Comparison of ENCODE assay signal across 9 cellular contexts in genomic region chr16:72989203-72989991, GRCh38. TPM values are rescaled to one million over a fixed set of nuclear protein-coding genes. Genes with fewer than 3 reads are reported as not detected.
DNase-seq lines count a peak whose midpoint lies in the region; ATAC-seq and TF ChIP-seq lines count a peak whose summit lies in the region.
"Had no signal": no experiment of that assay in that cellular context is flagged by ENCODE, and none has a peak within 500 bp of the region (broad histone marks: within the 10 kb centered on the region; RNA-seq: fewer than 3 reads in every experiment).

No MANE protein-coding gene starts in this region.

- POLR2A ChIA-PET in activated CD8-positive, alpha-beta T cell treated with anti-CD3 and anti-CD28 coated beads for 36 hours (lab: Charles Lee): interaction anchor here (1.1 kb wide), 1 partner anchor 11 kb away, joined by 4 read pairs; no protein-coding TSS in a partner anchor

- H3K4me1 ChIP-seq in breast epithelium: no peaks in the 10 kb centered on the region
- peaks cover 9% of the 10 kb centered on the region for H3K4me1 ChIP-seq in urinary bladder (ENCODE audit: insufficient read depth)

- WGBS in urinary bladder: 68% methylated on average over 9 of the region's 9 CpGs

- TF ChIP-seq POLR2A in breast epithelium (IDR thresholded peaks at IDR 0.05): no peak

- H3K4me1 Mint-ChIP-seq in activated CD8-positive, alpha-beta T cell treated with anti-CD3 and anti-CD28 coated beads for 36 hours (ENCODE audit: low read depth): no peaks in the 10 kb centered on the region

- H3K4me3 Mint-ChIP-seq in activated CD8-positive, alpha-beta T cell treated with anti-CD3 and anti-CD28 coated beads for 36 hours: no peak overlapping the region

- H3K27ac Mint-ChIP-seq in activated CD8-positive, alpha-beta T cell treated with anti-CD3 and anti-CD28 coated beads for 36 hours: no peak overlapping the region

- TF ChIP-seq CTCF in breast epithelium (IDR thresholded peaks at IDR 0.05): no peak
- no peak for TF ChIP-seq CTCF in activated CD8-positive, alpha-beta T cell treated with anti-CD3 and anti-CD28 coated beads for 36 hours (IDR thresholded peaks at IDR 0.05)

- H3K4me3 ChIP-seq in breast epithelium: peak overlapping the region in 2 of 3 donors; percentile 10 to 39
- no peak overlapping the region for H3K4me3 ChIP-seq in urinary bladder (ENCODE audit: low read depth, low read length)

- DNase-seq in DMS79 treated with DMSO at 0.1 percent for 48 hours (lab: John Stamatoyannopoulos, UW) (peak; percentile 5), DMS79 (lab: John Stamatoyannopoulos, UW) (no peak), breast epithelium (ENCODE audit: low spot score in 2 of 2) (no peak), lung microvascular endothelial cell (ENCODE audit: low read depth in 2 of 2) (peak; percentile 24 to 57), AML-193 (lab: John Stamatoyannopoulos, UW) (no peak)
- DNase-seq in stimulated activated CD4-positive, alpha-beta T cell treated with anti-CD3 and anti-CD28 coated beads, Interleukin-1b, Interleukin-23, amount 100 ng/mL, for 48 hours: no peak
- no peak for DNase-seq in activated CD8-positive, alpha-beta T cell treated with anti-CD3 and anti-CD28 coated beads for 36 hours
- DNase-seq: NCI-H345 had no signal

- H3K27ac ChIP-seq in breast epithelium (peak overlapping the region; percentile 70 to 80), urinary bladder (ENCODE audit: low read depth) (peak overlapping the region; percentile 68)

- no peaks in the 10 kb centered on the region for H3K36me3 Mint-ChIP-seq in activated CD8-positive, alpha-beta T cell treated with anti-CD3 and anti-CD28 coated beads for 36 hours (ENCODE audit: low read depth)

- intact Hi-C loops in breast epithelium (cut with DNase I; ENCODE audit: low total_unique reads): no loop called here
- intact Hi-C loops in activated CD8-positive, alpha-beta T cell treated with anti-CD3 and anti-CD28 coated beads for 36 hours (cut with micrococcal nuclease): no loop called here

- no peaks in the 10 kb centered on the region for H3K9me3 ChIP-seq in breast epithelium

- no peak for ATAC-seq in activated CD8-positive, alpha-beta T cell treated with anti-CD3 and anti-CD28 coated beads for 36 hours

- H3K9me3 Mint-ChIP-seq in activated CD8-positive, alpha-beta T cell treated with anti-CD3 and anti-CD28 coated beads for 36 hours: no peaks in the 10 kb centered on the region

- CTCF ChIA-PET in activated CD8-positive, alpha-beta T cell treated with anti-CD3 and anti-CD28 coated beads for 36 hours (lab: Charles Lee): no interaction called here

- H3K27me3 ChIP-seq in breast epithelium: no peaks in the 10 kb centered on the region

- no peaks in the 10 kb centered on the region for H3K27me3 Mint-ChIP-seq in activated CD8-positive, alpha-beta T cell treated with anti-CD3 and anti-CD28 coated beads for 36 hours

- no peaks in the 10 kb centered on the region for H3K36me3 ChIP-seq in breast epithelium
- no peaks in the 10 kb centered on the region for H3K36me3 ChIP-seq in urinary bladder (ENCODE audit: insufficient read depth)

RNA-seq across cellular contexts. Expression of gene ZFHX3, which starts 58.5 kb away (rescaled TPM):
- 10 to 100 TPM; 10.8 to 36.0 (median 11.8) TPM for total RNA-seq in breast epithelium
- total RNA-seq in lung microvascular endothelial cell: 3.7 and 7.9 TPM in 2 replicates
- total RNA-seq in urinary bladder: 19.4 TPM
- polyA plus RNA-seq in urinary bladder: 11.8 TPM
- total RNA-seq in activated CD8-positive, alpha-beta T cell treated with anti-CD3 and anti-CD28 coated beads for 36 hours: under 1 TPM; 0.16 to 0.25 TPM

Comparison
In these comparisons a context has a peak if more than half of its experiments do, and no peak if none do; other contexts are left out.
1. DNase-seq: peak in DMS79 treated with DMSO at 0.1 percent for 48 hours (single experiment) and lung microvascular endothelial cell (2 of 2); none in DMS79 (single experiment), breast epithelium (0 of 2), stimulated activated CD4-positive, alpha-beta T cell treated with anti-CD3 and anti-CD28 coated beads, Interleukin-1b, Interleukin-23, amount 100 ng/mL, for 48 hours (single experiment), AML-193 (0 of 2) and activated CD8-positive, alpha-beta T cell treated with anti-CD3 and anti-CD28 coated beads for 36 hours (single experiment).